In genomic region chr12:16325426-16325825, GRCh38 we compare ENCODE assay signal across 16 cellular contexts.
DNase-seq lines count a peak whose midpoint lies in the region; ATAC-seq lines count a peak whose summit lies in the region.
"Had no signal": no experiment of that assay in that cellular context is flagged by ENCODE, and none has a peak within 500 bp of the region (broad histone marks: within the 10 kb centered on the region; RNA-seq: fewer than 3 reads in every experiment).

No MANE protein-coding gene starts in this region.

- ATAC-seq in GM19351 (IDR thresholded peaks at IDR 0.05; ENCODE audit: unreplicated experiment): no peak
- ATAC-seq: Right ventricle myocardium inferior, T-cell had no signal

- CTCF ChIA-PET in activated naive CD4-positive, alpha-beta T cell treated with anti-CD3 and anti-CD28 coated beads, Interleukin-2, amount 10 ng/mL, durations not matched to agents 7 days and 5 days (lab: Charles Lee): no interaction called here

- H3K4me1 Mint-ChIP-seq in activated naive CD4-positive, alpha-beta T cell treated with anti-CD3 and anti-CD28 coated beads, Interleukin-2, amount 10 ng/mL, durations not matched to agents 7 days and 5 days: no peaks in the 10 kb centered on the region
- H3K4me1 Mint-ChIP-seq: mesothelial cell of epicardium, T-cell had no signal

- H3K27me3 Mint-ChIP-seq in activated naive CD4-positive, alpha-beta T cell treated with anti-CD3 and anti-CD28 coated beads, Interleukin-2, amount 10 ng/mL, durations not matched to agents 7 days and 5 days: no peaks in the 10 kb centered on the region
- H3K27me3 Mint-ChIP-seq: stimulated activated naive CD8-positive, alpha-beta T cell treated with anti-CD3 and anti-CD28 coated beads, Interleukin-15, Interleukin-2, amounts not matched to agents 100 ng/mL and 50 ng/mL, for 24 hours; T-cell had no signal

- H3K27ac Mint-ChIP-seq in activated naive CD4-positive, alpha-beta T cell treated with anti-CD3 and anti-CD28 coated beads, Interleukin-2, amount 10 ng/mL, durations not matched to agents 7 days and 5 days: no peak overlapping the region
- H3K27ac Mint-ChIP-seq: mesothelial cell of epicardium; stimulated activated naive CD8-positive, alpha-beta T cell treated with anti-CD3 and anti-CD28 coated beads, Interleukin-15, Interleukin-2, amounts not matched to agents 100 ng/mL and 50 ng/mL, for 24 hours; T-cell had no signal

- H3K4me3 Mint-ChIP-seq in activated naive CD4-positive, alpha-beta T cell treated with anti-CD3 and anti-CD28 coated beads, Interleukin-2, amount 10 ng/mL, durations not matched to agents 7 days and 5 days: no peak overlapping the region
- H3K4me3 Mint-ChIP-seq: mesothelial cell of epicardium; stimulated activated naive CD8-positive, alpha-beta T cell treated with anti-CD3 and anti-CD28 coated beads, Interleukin-15, Interleukin-2, amounts not matched to agents 100 ng/mL and 50 ng/mL, for 24 hours; T-cell had no signal

- no peaks in the 10 kb centered on the region for H3K36me3 Mint-ChIP-seq in activated naive CD4-positive, alpha-beta T cell treated with anti-CD3 and anti-CD28 coated beads, Interleukin-2, amount 10 ng/mL, durations not matched to agents 7 days and 5 days
- H3K36me3 Mint-ChIP-seq: mesothelial cell of epicardium, T-cell had no signal

- DNase-seq in DMS53 (lab: John Stamatoyannopoulos, UW) (peak; percentile 69), NCI-H1092 (lab: John Stamatoyannopoulos, UW) (peak; percentile 71), NCI-H2171 treated with DMSO at 0.1 percent for 48 hours (lab: John Stamatoyannopoulos, UW) (peak; percentile 65), glomerular visceral epithelial cell (ENCODE audit: extremely low spot score) (peak; percentile 11), NCI-H187 treated with DMSO at 0.1 percent for 48 hours (lab: John Stamatoyannopoulos, UW) (no peak)
- no peak for DNase-seq in activated naive CD4-positive, alpha-beta T cell treated with anti-CD3 and anti-CD28 coated beads, Interleukin-2, amount 10 ng/mL, durations not matched to agents 7 days and 5 days
- DNase-seq: activated CD4-positive, alpha-beta T cell treated with anti-CD3 and anti-CD28 coated beads for 48 hours; AML-193; GOT3; NCI-H226; T-cell; upper lobe of left lung had no signal

- H3K9me3 Mint-ChIP-seq in activated naive CD4-positive, alpha-beta T cell treated with anti-CD3 and anti-CD28 coated beads, Interleukin-2, amount 10 ng/mL, durations not matched to agents 7 days and 5 days: peaks cover 18% of the 10 kb centered on the region

Comparison
In these comparisons a context has a peak if more than half of its experiments do, and no peak if none do; other contexts are left out.
1. DNase-seq: peak in DMS53 (single experiment), NCI-H1092 (single experiment), NCI-H2171 treated with DMSO at 0.1 percent for 48 hours (single experiment) and glomerular visceral epithelial cell (single experiment); none in activated naive CD4-positive, alpha-beta T cell treated with anti-CD3 and anti-CD28 coated beads, Interleukin-2, amount 10 ng/mL, durations not matched to agents 7 days and 5 days (single experiment) and NCI-H187 treated with DMSO at 0.1 percent for 48 hours (single experiment).